ENCODE assay signal across 8 cellular contexts in genomic region chr5:153831976-153832375, GRCh38.
DNase-seq lines count a peak whose midpoint lies in the region; ATAC-seq and TF ChIP-seq lines count a peak whose summit lies in the region.

No MANE protein-coding gene starts in this region.

- no peaks in the 10 kb centered on the region for H3K27me3 Mint-ChIP-seq in activated naive CD8-positive, alpha-beta T cell treated with anti-CD3 and anti-CD28 coated beads for 36 hours

- H3K9me3 Mint-ChIP-seq in activated naive CD8-positive, alpha-beta T cell treated with anti-CD3 and anti-CD28 coated beads for 36 hours, result no peaks in the 10 kb centered on the region

- no peak overlapping the region for H3K9ac ChIP-seq in OCI-LY3 (ENCODE audit: low read length)

- intact Hi-C loops in Right ventricle myocardium superior (cut with DNase I), result no loop called here

- no peaks in the 10 kb centered on the region for H3K4me1 Mint-ChIP-seq in activated naive CD8-positive, alpha-beta T cell treated with anti-CD3 and anti-CD28 coated beads for 36 hours

- ATAC-seq in GM18868 (IDR thresholded peaks at IDR 0.05; ENCODE audit: unreplicated experiment) (peak; percentile 83), HG02884 (IDR thresholded peaks at IDR 0.05; ENCODE audit: unreplicated experiment) (peak; percentile 83), Right ventricle myocardium superior (ENCODE audit: poor library complexity) (no peak)

- no peaks in the 10 kb centered on the region for H3K79me2 ChIP-seq in OCI-LY3 (ENCODE audit: low read length)

- peak; percentile 39 for DNase-seq in iPS-NIHi7 (ENCODE audit: extremely low spot score)
- DNase-seq in activated naive CD8-positive, alpha-beta T cell treated with anti-CD3 and anti-CD28 coated beads for 36 hours, result no peak
- no peak for DNase-seq in Right ventricle myocardium superior
- DNase-seq in NCI-H146 treated with DMSO at 0.1 percent for 48 hours (lab: John Stamatoyannopoulos, UW; ENCODE audit: unreplicated experiment), result no peak
- no peak for DNase-seq in NCI-H1436 (lab: John Stamatoyannopoulos, UW)

- no peaks in the 10 kb centered on the region for H3K36me3 ChIP-seq in OCI-LY3 (replicated peaks; ENCODE audit: low read depth, low read length)

- no peaks in the 10 kb centered on the region for H3K36me3 Mint-ChIP-seq in activated naive CD8-positive, alpha-beta T cell treated with anti-CD3 and anti-CD28 coated beads for 36 hours

- no peak for TF ChIP-seq CTCF in OCI-LY3 (IDR thresholded peaks at IDR 0.05; ENCODE audit: low read depth, low read length)

- H3K27me3 ChIP-seq in OCI-LY3 (ENCODE audit: low read depth, low read length), result no peaks in the 10 kb centered on the region

- H3K4me2 ChIP-seq in OCI-LY3 (ENCODE audit: low read length), result peak overlapping the region; percentile 9

- no peaks in the 10 kb centered on the region for H4K20me1 ChIP-seq in OCI-LY3 (ENCODE audit: insufficient read depth, low read length)

- no peak overlapping the region for H3K4me3 Mint-ChIP-seq in activated naive CD8-positive, alpha-beta T cell treated with anti-CD3 and anti-CD28 coated beads for 36 hours

- no peak overlapping the region for H3K27ac Mint-ChIP-seq in activated naive CD8-positive, alpha-beta T cell treated with anti-CD3 and anti-CD28 coated beads for 36 hours

- H3K4me3 ChIP-seq in OCI-LY3 (ENCODE audit: low read length), result no peak overlapping the region

- H2AFZ ChIP-seq in OCI-LY3 (ENCODE audit: low read depth, low read length), result no peak overlapping the region

- no peak overlapping the region for H3K27ac ChIP-seq in OCI-LY3 (ENCODE audit: low read length)

- no peaks in the 10 kb centered on the region for H3K9me3 ChIP-seq in OCI-LY3 (ENCODE audit: insufficient read depth, low read length)

- H3K4me1 ChIP-seq in OCI-LY3 (ENCODE audit: low read length), result no peaks in the 10 kb centered on the region
